Comparison of ENCODE assay signal across 17 cellular contexts in the genomic region with DNA sequence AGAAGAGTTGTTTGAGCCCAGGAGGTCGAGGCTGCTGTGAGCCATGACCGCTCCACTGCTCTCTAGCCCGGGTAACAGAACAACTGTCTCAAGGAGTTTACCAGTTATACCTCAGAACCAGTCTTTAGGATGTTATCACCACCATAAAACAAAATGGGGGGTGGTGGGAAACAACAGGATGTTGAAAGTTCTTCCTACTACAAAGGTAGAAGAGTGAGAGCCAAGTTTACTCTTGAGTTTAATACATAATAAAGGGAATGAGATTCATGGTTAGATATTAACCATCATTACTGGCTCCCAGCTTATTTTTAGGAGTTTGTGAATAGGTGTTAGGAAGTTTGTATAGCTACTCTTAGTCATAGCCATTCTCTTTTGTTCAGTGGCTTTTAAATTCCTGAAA.
DNase-seq lines count a peak whose midpoint lies in the region; ATAC-seq and TF ChIP-seq lines count a peak whose summit lies in the region.
"Had no signal": no experiment of that assay in that cellular context is flagged by ENCODE, and none has a peak within 500 bp of the region (broad histone marks: within the 10 kb centered on the region; RNA-seq: fewer than 3 reads in every experiment).

No MANE protein-coding gene starts in this region.

- H3K9me3 ChIP-seq in endodermal cell (ENCODE audit: control insufficient read depth, low read length) (no peaks in the 10 kb centered on the region), transverse colon (no peaks in the 10 kb centered on the region), neural progenitor cell (ENCODE audit: low read depth) (no peaks in the 10 kb centered on the region)
- H3K9me3 ChIP-seq: BE2C had no signal

- POLR2A ChIA-PET in activated CD8-positive, alpha-beta T cell treated with anti-CD3 and anti-CD28 coated beads for 36 hours (lab: Charles Lee): no interaction called here
- POLR2A ChIA-PET in activated CD8-positive, alpha-beta T cell treated with anti-CD3 and anti-CD28 coated beads, Interleukin-2, amount 10 ng/mL, durations not matched to agents 7 days and 5 days (lab: Charles Lee): no interaction called here

- no peaks in the 10 kb centered on the region for H3K9me3 Mint-ChIP-seq in activated CD8-positive, alpha-beta T cell treated with anti-CD3 and anti-CD28 coated beads for 36 hours
- no peaks in the 10 kb centered on the region for H3K9me3 Mint-ChIP-seq in activated CD8-positive, alpha-beta T cell treated with anti-CD3 and anti-CD28 coated beads, Interleukin-2, amount 10 ng/mL, durations not matched to agents 7 days and 5 days (ENCODE audit: insufficient read depth)
- no peaks in the 10 kb centered on the region for H3K9me3 Mint-ChIP-seq in endodermal cell
- H3K9me3 Mint-ChIP-seq in memory B cell: no peaks in the 10 kb centered on the region
- H3K9me3 Mint-ChIP-seq in neural progenitor cell: no peaks in the 10 kb centered on the region
- H3K9me3 Mint-ChIP-seq: GM23338 had no signal

- no peak for DNase-seq in activated CD8-positive, alpha-beta T cell treated with anti-CD3 and anti-CD28 coated beads for 36 hours
- no peak for DNase-seq in activated CD8-positive, alpha-beta T cell treated with anti-CD3 and anti-CD28 coated beads, Interleukin-2, amount 10 ng/mL, durations not matched to agents 7 days and 5 days
- DNase-seq in endodermal cell (no peak), memory B cell (ENCODE audit: low spot score in 2 of 2) (no peak), transverse colon (no peak), neural progenitor cell (ENCODE audit: low spot score) (no peak), AG20443 (ENCODE audit: low spot score) (no peak), RPMI8226 (no peak)
- DNase-seq: BE2C, KG1, NCI-H1417 treated with DMSO at 0.1 percent for 48 hours, NCI-H2029, NCI-H2171, PC-9 had no signal

- H4K20me1 ChIP-seq in neural progenitor cell (ENCODE audit: low read depth): peaks cover 38% of the 10 kb centered on the region

- no peak overlapping the region for H3K4me3 Mint-ChIP-seq in activated CD8-positive, alpha-beta T cell treated with anti-CD3 and anti-CD28 coated beads for 36 hours
- no peak overlapping the region for H3K4me3 Mint-ChIP-seq in activated CD8-positive, alpha-beta T cell treated with anti-CD3 and anti-CD28 coated beads, Interleukin-2, amount 10 ng/mL, durations not matched to agents 7 days and 5 days
- no peak overlapping the region for H3K4me3 Mint-ChIP-seq in endodermal cell
- no peak overlapping the region for H3K4me3 Mint-ChIP-seq in memory B cell
- no peak overlapping the region for H3K4me3 Mint-ChIP-seq in neural progenitor cell
- H3K4me3 Mint-ChIP-seq: GM23338 had no signal

- H3K27ac ChIP-seq in endodermal cell (ENCODE audit: low read depth, low read length) (no peak overlapping the region), transverse colon (peak overlapping the region; percentile 59 to 74 (median 66)), neural progenitor cell (no peak overlapping the region)
- H3K27ac ChIP-seq: 22Rv1, PC-9 had no signal

- peaks cover 5% of the 10 kb centered on the region for H3K4me1 Mint-ChIP-seq in activated CD8-positive, alpha-beta T cell treated with anti-CD3 and anti-CD28 coated beads for 36 hours (ENCODE audit: low read depth)
- H3K4me1 Mint-ChIP-seq in activated CD8-positive, alpha-beta T cell treated with anti-CD3 and anti-CD28 coated beads, Interleukin-2, amount 10 ng/mL, durations not matched to agents 7 days and 5 days (ENCODE audit: low read depth): peaks cover 2% of the 10 kb centered on the region
- H3K4me1 Mint-ChIP-seq in endodermal cell: peaks cover 19% of the 10 kb centered on the region
- H3K4me1 Mint-ChIP-seq in memory B cell: no peaks in the 10 kb centered on the region
- H3K4me1 Mint-ChIP-seq in neural progenitor cell: peaks cover 8% of the 10 kb centered on the region

- peaks cover 40% of the 10 kb centered on the region for H3K36me3 ChIP-seq in endodermal cell (ENCODE audit: control insufficient read depth, insufficient read depth, low read length)
- H3K36me3 ChIP-seq in transverse colon: peaks cover 0 to 12% (median 0%) of the 10 kb centered on the region in 4 donors
- peaks cover 7% of the 10 kb centered on the region for H3K36me3 ChIP-seq in neural progenitor cell
- H3K36me3 ChIP-seq: BE2C had no signal

- H3K27me3 ChIP-seq in endodermal cell (ENCODE audit: control insufficient read depth, insufficient read depth, low read length, poor library complexity, severe bottlenecking) (no peaks in the 10 kb centered on the region), transverse colon (no peaks in the 10 kb centered on the region), neural progenitor cell (no peaks in the 10 kb centered on the region)
- H3K27me3 ChIP-seq: BE2C had no signal

- WGBS in endodermal cell (ENCODE audit: insufficient coverage in 1 of 2, insufficient read length in 1 of 2), 2 experiments: 98% methylated on average over 3 of the region's 3 CpGs; no CpG with 5 or more reads in 1 of the 2 experiments
- WGBS in transverse colon (ENCODE audit: low coverage in 1 of 2), 2 donors: 66% methylated on average over 3 of the region's 3 CpGs; no CpG with 5 or more reads in 1 of the 2 donors

- H2AFZ ChIP-seq in neural progenitor cell (replicated peaks): no peak overlapping the region
- H2AFZ ChIP-seq: GM23338, PC-9 had no signal

- no peaks in the 10 kb centered on the region for H3K79me2 ChIP-seq in neural progenitor cell (ENCODE audit: low read depth)

- no peak for ATAC-seq in activated CD8-positive, alpha-beta T cell treated with anti-CD3 and anti-CD28 coated beads for 36 hours
- ATAC-seq in activated CD8-positive, alpha-beta T cell treated with anti-CD3 and anti-CD28 coated beads, Interleukin-2, amount 10 ng/mL, durations not matched to agents 7 days and 5 days: no peak
- ATAC-seq in memory B cell (ENCODE audit: low read depth): no peak
- ATAC-seq: GM23338, HCT116 had no signal

- peak overlapping the region; percentile 9 for H3K27ac Mint-ChIP-seq in activated CD8-positive, alpha-beta T cell treated with anti-CD3 and anti-CD28 coated beads for 36 hours
- no peak overlapping the region for H3K27ac Mint-ChIP-seq in activated CD8-positive, alpha-beta T cell treated with anti-CD3 and anti-CD28 coated beads, Interleukin-2, amount 10 ng/mL, durations not matched to agents 7 days and 5 days
- H3K27ac Mint-ChIP-seq in endodermal cell: no peak overlapping the region
- peak overlapping the region; percentile 31 for H3K27ac Mint-ChIP-seq in memory B cell
- no peak overlapping the region for H3K27ac Mint-ChIP-seq in neural progenitor cell
- H3K27ac Mint-ChIP-seq: GM23338 had no signal

- H3K9ac ChIP-seq in endodermal cell (ENCODE audit: extremely low read depth, low read length, poor library complexity, severe bottlenecking): no peak overlapping the region
- no peak overlapping the region for H3K9ac ChIP-seq in neural progenitor cell

- H3K4me2 ChIP-seq in neural progenitor cell: no peak overlapping the region
- H3K4me2 ChIP-seq: GM23338, PC-9 had no signal

- TF ChIP-seq POLR2A in transverse colon (IDR thresholded peaks at IDR 0.05): no peak

- TF ChIP-seq EP300 in transverse colon (IDR thresholded peaks at IDR 0.05; ENCODE audit: low read depth): no peak

- H3K36me3 Mint-ChIP-seq in activated CD8-positive, alpha-beta T cell treated with anti-CD3 and anti-CD28 coated beads for 36 hours (ENCODE audit: low read depth): peaks cover 2% of the 10 kb centered on the region
- peaks cover 2% of the 10 kb centered on the region for H3K36me3 Mint-ChIP-seq in activated CD8-positive, alpha-beta T cell treated with anti-CD3 and anti-CD28 coated beads, Interleukin-2, amount 10 ng/mL, durations not matched to agents 7 days and 5 days (ENCODE audit: low read depth)
- H3K36me3 Mint-ChIP-seq in endodermal cell (ENCODE audit: low read depth) (peaks cover 17% of the 10 kb centered on the region), memory B cell (peaks cover 5% of the 10 kb centered on the region), neural progenitor cell (peaks cover 8% of the 10 kb centered on the region)

- H3F3A ChIP-seq in neural progenitor cell (ENCODE audit: low read depth): peaks cover 4% of the 10 kb centered on the region

- H3K27me3 Mint-ChIP-seq in activated CD8-positive, alpha-beta T cell treated with anti-CD3 and anti-CD28 coated beads for 36 hours: no peaks in the 10 kb centered on the region
- no peaks in the 10 kb centered on the region for H3K27me3 Mint-ChIP-seq in activated CD8-positive, alpha-beta T cell treated with anti-CD3 and anti-CD28 coated beads, Interleukin-2, amount 10 ng/mL, durations not matched to agents 7 days and 5 days (ENCODE audit: low read depth)
- H3K27me3 Mint-ChIP-seq in endodermal cell (ENCODE audit: insufficient read depth): no peaks in the 10 kb centered on the region
- H3K27me3 Mint-ChIP-seq in memory B cell: no peaks in the 10 kb centered on the region
- no peaks in the 10 kb centered on the region for H3K27me3 Mint-ChIP-seq in neural progenitor cell (ENCODE audit: insufficient read depth, low read depth)

- H3K4me3 ChIP-seq in endodermal cell (ENCODE audit: low read length) (peak overlapping the region; percentile 3), transverse colon (no peak overlapping the region), neural progenitor cell (no peak overlapping the region)
- H3K4me3 ChIP-seq: GM23338, PC-9 had no signal

- TF ChIP-seq CTCF in activated CD8-positive, alpha-beta T cell treated with anti-CD3 and anti-CD28 coated beads for 36 hours (IDR thresholded peaks at IDR 0.05): no peak
- TF ChIP-seq CTCF in endodermal cell (conservative IDR thresholded peaks at IDR 0.05): no peak
- no peak for TF ChIP-seq CTCF in transverse colon (IDR thresholded peaks at IDR 0.05)
- no peak for TF ChIP-seq CTCF in neural progenitor cell (IDR thresholded peaks at IDR 0.05)

- intact Hi-C loops in activated CD8-positive, alpha-beta T cell treated with anti-CD3 and anti-CD28 coated beads for 36 hours (cut with micrococcal nuclease): loop anchor here (10.0 kb wide), 1 partner anchor 127 kb away; no protein-coding TSS in a partner anchor
- intact Hi-C loops in transverse colon (cut with DNase I; ENCODE audit: low total_unique reads): loop anchor here (10.0 kb wide), 1 partner anchor 167 kb away; the partner anchor contains the start of gene ASCC2

- in situ Hi-C loops in transverse colon (cut with MboI; ENCODE audit: low pct_ligation_motif_present in 1 of 4, low pct_unique_long_range_greater_than_20kb in 1 of 4, low sequenced_read_pairs in 3 of 4): loop anchor here (10.0 to 25.0 kb wide), 4 partner anchors 164 to 364 kb away; partner anchors contain the start of gene ASCC2 (in 2 of the 4)

- peaks cover 12% of the 10 kb centered on the region for H3K4me1 ChIP-seq in endodermal cell (ENCODE audit: control insufficient read depth, insufficient read depth, low read length)
- peaks cover 8 to 48% (median 24%) of the 10 kb centered on the region in 4 donors for H3K4me1 ChIP-seq in transverse colon
- peaks cover 6% of the 10 kb centered on the region for H3K4me1 ChIP-seq in neural progenitor cell

- CTCF ChIA-PET in activated CD8-positive, alpha-beta T cell treated with anti-CD3 and anti-CD28 coated beads for 36 hours (lab: Charles Lee): interaction anchor here (0.6 to 1.3 kb wide), 3 partner anchors 14 to 195 kb away, joined by 3 to 7 read pairs (median 3); no protein-coding TSS in a partner anchor
- CTCF ChIA-PET in activated CD8-positive, alpha-beta T cell treated with anti-CD3 and anti-CD28 coated beads, Interleukin-2, amount 10 ng/mL, durations not matched to agents 7 days and 5 days (lab: Charles Lee): interaction anchor here (0.7 to 5.5 kb wide), 4 partner anchors 107 to 400 kb away, joined by 3 to 24 read pairs (median 5); no protein-coding TSS in a partner anchor

Comparison
In these comparisons a context has a peak if more than half of its experiments do, and no peak if none do; other contexts are left out.
1. H3K27ac Mint-ChIP-seq: peak in activated CD8-positive, alpha-beta T cell treated with anti-CD3 and anti-CD28 coated beads for 36 hours (single experiment) and memory B cell (single experiment); none in activated CD8-positive, alpha-beta T cell treated with anti-CD3 and anti-CD28 coated beads, Interleukin-2, amount 10 ng/mL, durations not matched to agents 7 days and 5 days (single experiment), endodermal cell (single experiment) and neural progenitor cell (single experiment).
2. H3K27ac ChIP-seq: peak in transverse colon (4 of 4); none in endodermal cell (single experiment) and neural progenitor cell (single experiment).